In the genomic region with DNA sequence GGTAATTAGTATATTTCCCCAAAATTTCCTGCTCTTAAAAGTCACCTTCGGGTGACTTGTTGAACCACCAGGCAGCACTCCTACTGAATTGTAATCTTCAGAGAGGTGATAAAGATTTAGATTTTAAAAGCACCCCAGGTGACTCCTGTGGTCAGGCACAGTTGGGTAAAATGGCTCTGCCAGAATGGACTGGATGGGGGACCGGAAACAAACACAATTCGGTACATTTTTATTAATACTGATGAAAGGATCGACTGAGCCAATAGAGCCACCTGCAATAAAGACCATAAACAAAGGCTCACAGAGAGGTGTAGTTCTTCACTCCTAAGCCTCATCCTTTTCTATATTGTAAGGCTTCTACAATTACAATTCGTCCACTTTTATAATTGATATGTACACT, we compare ENCODE assay signal across 11 cellular contexts. TPM values are rescaled to one million over a fixed set of nuclear protein-coding genes. Genes with fewer than 3 reads are reported as not detected.
DNase-seq lines count a peak whose midpoint lies in the region; ATAC-seq and TF ChIP-seq lines count a peak whose summit lies in the region.
"Had no signal": no experiment of that assay in that cellular context is flagged by ENCODE, and none has a peak within 500 bp of the region (broad histone marks: within the 10 kb centered on the region; RNA-seq: fewer than 3 reads in every experiment).

No MANE protein-coding gene starts in this region.

- H3K9me3 Mint-ChIP-seq in MCF 10A (ENCODE audit: unreplicated experiment) (no peaks in the 10 kb centered on the region), chondrocyte (ENCODE audit: low read depth) (no peaks in the 10 kb centered on the region), type B pancreatic cell (no peaks in the 10 kb centered on the region)
- H3K9me3 Mint-ChIP-seq in stimulated activated effector memory CD8-positive, alpha-beta T cell treated with anti-CD3 and anti-CD28 coated beads, Interleukin-12 subunit alpha, Interleukin-12 subunit beta, amount 100 ng/mL, for 72 hours = no peaks in the 10 kb centered on the region

- H3K27ac ChIP-seq in breast epithelium (no peak overlapping the region), RWPE2 (ENCODE audit: poor library complexity, severe bottlenecking) (peak overlapping the region; percentile 99)
- H3K27ac ChIP-seq: pancreas had no signal

- CTCF ChIA-PET in MCF 10A (lab: Yijun Ruan, JAX) = interaction anchor here (0.6 to 16.2 kb wide), 6 partner anchors 9 to 206 kb away, joined by 3 to 374 read pairs (median 6); a partner anchor contains a TSS

- H3K36me3 Mint-ChIP-seq in MCF 10A (ENCODE audit: insufficient read depth, unreplicated experiment) (peaks cover 13% of the 10 kb centered on the region), chondrocyte (ENCODE audit: low read depth) (peaks cover 1% of the 10 kb centered on the region), type B pancreatic cell (peaks cover 19% of the 10 kb centered on the region)
- peaks cover 26% of the 10 kb centered on the region for H3K36me3 Mint-ChIP-seq in stimulated activated effector memory CD8-positive, alpha-beta T cell treated with anti-CD3 and anti-CD28 coated beads, Interleukin-12 subunit alpha, Interleukin-12 subunit beta, amount 100 ng/mL, for 72 hours

- H3K27me3 ChIP-seq in breast epithelium (no peaks in the 10 kb centered on the region), RWPE2 (ENCODE audit: insufficient read depth, poor library complexity, severe bottlenecking) (no peaks in the 10 kb centered on the region)
- H3K27me3 ChIP-seq: pancreas had no signal

- TF ChIP-seq POLR2A in breast epithelium (IDR thresholded peaks at IDR 0.05) = no peak

- H3K27ac Mint-ChIP-seq in MCF 10A (ENCODE audit: low read depth, unreplicated experiment) (peak overlapping the region; percentile 74), chondrocyte (ENCODE audit: unreplicated experiment) (peak overlapping the region; percentile 77), type B pancreatic cell (no peak overlapping the region)
- peak overlapping the region; percentile 71 for H3K27ac Mint-ChIP-seq in stimulated activated effector memory CD8-positive, alpha-beta T cell treated with anti-CD3 and anti-CD28 coated beads, Interleukin-12 subunit alpha, Interleukin-12 subunit beta, amount 100 ng/mL, for 72 hours

- intact Hi-C loops in MCF 10A (cut with micrococcal nuclease) = no loop called here
- intact Hi-C loops in breast epithelium (cut with DNase I; ENCODE audit: low total_unique reads) = no loop called here

- H3K27me3 Mint-ChIP-seq in MCF 10A (ENCODE audit: insufficient read depth, unreplicated experiment) (no peaks in the 10 kb centered on the region), chondrocyte (ENCODE audit: low read depth) (no peaks in the 10 kb centered on the region), type B pancreatic cell (no peaks in the 10 kb centered on the region)

- H3K36me3 ChIP-seq in breast epithelium (no peaks in the 10 kb centered on the region), RWPE2 (ENCODE audit: low read depth) (peaks cover 35% of the 10 kb centered on the region)

- H3K4me3 Mint-ChIP-seq in MCF 10A (ENCODE audit: unreplicated experiment) = peak overlapping the region; percentile 4
- no peak overlapping the region for H3K4me3 Mint-ChIP-seq in chondrocyte (ENCODE audit: unreplicated experiment)
- peak overlapping the region; percentile 5 for H3K4me3 Mint-ChIP-seq in stimulated activated effector memory CD8-positive, alpha-beta T cell treated with anti-CD3 and anti-CD28 coated beads, Interleukin-12 subunit alpha, Interleukin-12 subunit beta, amount 100 ng/mL, for 72 hours
- no peak overlapping the region for H3K4me3 Mint-ChIP-seq in type B pancreatic cell

- TSS peak; percentile 74 for BruUV-seq in MCF 10A (replicated peaks; lab: Mats Ljungman, UMichigan)

- no peak for ATAC-seq in RWPE2 (ENCODE audit: low read depth)
- ATAC-seq in stimulated activated effector memory CD8-positive, alpha-beta T cell treated with anti-CD3 and anti-CD28 coated beads, Interleukin-12 subunit alpha, Interleukin-12 subunit beta, amount 100 ng/mL, for 72 hours = no peak
- ATAC-seq in GM21576 (IDR thresholded peaks at IDR 0.05; ENCODE audit: unreplicated experiment) = no peak

- TF ChIP-seq CTCF in MCF 10A (IDR thresholded peaks at IDR 0.05; ENCODE audit: unreplicated experiment) (no peak), breast epithelium (IDR thresholded peaks at IDR 0.05) (no peak), RWPE2 (IDR thresholded peaks at IDR 0.05; ENCODE audit: poor library complexity, severe bottlenecking) (no peak), chondrocyte (IDR thresholded peaks at IDR 0.05) (no peak), type B pancreatic cell (conservative IDR thresholded peaks at IDR 0.05) (no peak)

- no peak overlapping the region for H3K4me3 ChIP-seq in breast epithelium
- no peak overlapping the region for H3K4me3 ChIP-seq in RWPE2 (ENCODE audit: severe bottlenecking)
- H3K4me3 ChIP-seq: pancreas had no signal

- no peak for DNase-seq in MCF 10A (ENCODE audit: unreplicated experiment)
- DNase-seq in breast epithelium (ENCODE audit: low spot score in 2 of 2) = no peak
- no peak for DNase-seq in RWPE2 (ENCODE audit: low spot score)
- no peak for DNase-seq in chondrocyte (ENCODE audit: low spot score)
- DNase-seq in stimulated activated effector memory CD8-positive, alpha-beta T cell treated with anti-CD3 and anti-CD28 coated beads, Interleukin-12 subunit alpha, Interleukin-12 subunit beta, amount 100 ng/mL, for 72 hours (ENCODE audit: low spot score in 2 of 2) = no peak
- DNase-seq in medulla oblongata (ENCODE audit: extremely low spot score) = no peak
- DNase-seq in type B pancreatic cell (ENCODE audit: extremely low spot score, unreplicated experiment) = no peak
- DNase-seq: amygdala, pancreas, SHP77 treated with DMSO at 0.1 percent for 48 hours had no signal

- H3K4me1 Mint-ChIP-seq in MCF 10A (ENCODE audit: insufficient read depth, unreplicated experiment) (peaks cover 60% of the 10 kb centered on the region), chondrocyte (ENCODE audit: low read depth) (peaks cover 71% of the 10 kb centered on the region), type B pancreatic cell (ENCODE audit: unreplicated experiment) (peaks cover 13% of the 10 kb centered on the region)
- H3K4me1 Mint-ChIP-seq in stimulated activated effector memory CD8-positive, alpha-beta T cell treated with anti-CD3 and anti-CD28 coated beads, Interleukin-12 subunit alpha, Interleukin-12 subunit beta, amount 100 ng/mL, for 72 hours = peaks cover 58% of the 10 kb centered on the region

- POLR2A ChIA-PET in MCF 10A (lab: Yijun Ruan, JAX) = interaction anchor here (0.6 to 12.9 kb wide), 16 partner anchors 5 to 219 kb away, joined by 3 to 468 read pairs (median 4); a partner anchor contains a TSS

- H3K9me3 ChIP-seq in breast epithelium (no peaks in the 10 kb centered on the region), RWPE2 (ENCODE audit: severe bottlenecking) (no peaks in the 10 kb centered on the region)
- H3K9me3 ChIP-seq: pancreas had no signal

- H3K4me1 ChIP-seq in breast epithelium (peaks cover 4 to 16% of the 10 kb centered on the region in 2 donors), RWPE2 (ENCODE audit: insufficient read depth, poor library complexity, severe bottlenecking) (peaks cover 70% of the 10 kb centered on the region)

RNA-seq across cellular contexts. Expression of a gene that starts 19.6 kb away (rescaled TPM):
- not detected in 2 replicates for total RNA-seq in MCF 10A (2022)
- under 1 TPM in 1 of 3 donors, not detected in 2; 0.15 TPM for total RNA-seq in breast epithelium
- not detected in 3 replicates for total RNA-seq in chondrocyte
- total RNA-seq in type B pancreatic cell (ENCODE audit: low replicate concordance) = not detected in 2 replicates
- total RNA-seq: pancreas had no signal

RNA-seq across cellular contexts. Expression of a gene that starts 27.2 kb away (rescaled TPM):
- 322 and 354 TPM in 2 replicates for total RNA-seq in MCF 10A (2022)
- total RNA-seq in breast epithelium = 10 to 100 TPM; 81.9 to 98.6 (median 88.0) TPM
- 117 to 125 TPM (median 123 TPM) in 3 replicates for total RNA-seq in chondrocyte
- 124 and 185 TPM in 2 replicates for total RNA-seq in type B pancreatic cell (ENCODE audit: low replicate concordance)

RNA-seq across cellular contexts. Expression of a gene that starts 33.9 kb away (rescaled TPM):
- total RNA-seq in MCF 10A (2022) = 43.2 and 52.2 TPM in 2 replicates
- 10 to 100 TPM; 17.4 to 34.1 (median 32.9) TPM for total RNA-seq in breast epithelium
- total RNA-seq in chondrocyte = 89.8 to 94.6 TPM (median 91.5 TPM) in 3 replicates
- 63.1 and 77.1 TPM in 2 replicates for total RNA-seq in type B pancreatic cell (ENCODE audit: low replicate concordance)

Comparison
In these comparisons a context has a peak if more than half of its experiments do, and no peak if none do; other contexts are left out.
1. H3K4me3 Mint-ChIP-seq: peak in MCF 10A (single experiment) and stimulated activated effector memory CD8-positive, alpha-beta T cell treated with anti-CD3 and anti-CD28 coated beads, Interleukin-12 subunit alpha, Interleukin-12 subunit beta, amount 100 ng/mL, for 72 hours (single experiment); none in chondrocyte (single experiment) and type B pancreatic cell (single experiment).